1 cellular context compared by ENCODE assay signal in the genomic region with DNA sequence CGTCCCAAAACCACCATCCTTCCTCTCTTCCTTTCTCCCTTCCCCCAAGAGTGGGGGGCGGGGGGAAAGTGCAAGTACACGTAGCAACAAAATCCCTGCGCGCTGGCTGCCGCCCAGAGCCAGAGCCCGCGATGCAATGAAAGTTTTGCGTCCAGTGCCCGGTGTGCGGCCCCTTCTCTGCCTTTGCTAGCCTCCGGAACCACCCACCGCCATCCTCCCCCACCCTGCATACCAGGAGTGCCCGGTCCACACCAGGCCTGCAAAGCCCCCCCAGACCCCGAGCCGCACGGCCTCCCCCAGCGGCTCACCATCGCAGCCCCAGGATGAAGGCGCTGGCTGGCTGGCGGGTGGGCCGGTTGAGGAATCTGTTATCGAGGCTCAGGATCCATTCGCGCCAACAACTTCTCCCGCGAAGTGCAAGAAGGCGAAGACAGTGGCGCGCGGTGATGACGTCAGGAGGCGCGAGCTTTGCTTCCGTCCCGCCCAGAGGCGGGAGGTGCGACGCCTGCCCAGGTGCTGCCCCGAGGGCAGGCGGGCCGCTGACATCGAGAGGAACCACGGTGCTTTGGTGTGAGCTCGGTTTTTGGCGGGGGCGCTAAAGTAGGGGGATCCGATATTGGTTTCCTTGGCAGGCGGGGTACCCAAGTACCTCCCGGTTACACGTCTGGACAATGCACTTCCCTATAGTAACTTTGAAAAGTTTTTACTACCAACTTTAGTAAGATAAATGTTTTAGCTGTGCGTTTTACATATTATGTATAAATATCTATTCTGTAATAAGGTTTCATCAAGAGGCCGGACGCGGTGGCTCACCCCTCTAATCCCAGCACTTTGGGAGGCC.
TF ChIP-seq lines count a peak whose summit lies in the region.

A gene with protein sequence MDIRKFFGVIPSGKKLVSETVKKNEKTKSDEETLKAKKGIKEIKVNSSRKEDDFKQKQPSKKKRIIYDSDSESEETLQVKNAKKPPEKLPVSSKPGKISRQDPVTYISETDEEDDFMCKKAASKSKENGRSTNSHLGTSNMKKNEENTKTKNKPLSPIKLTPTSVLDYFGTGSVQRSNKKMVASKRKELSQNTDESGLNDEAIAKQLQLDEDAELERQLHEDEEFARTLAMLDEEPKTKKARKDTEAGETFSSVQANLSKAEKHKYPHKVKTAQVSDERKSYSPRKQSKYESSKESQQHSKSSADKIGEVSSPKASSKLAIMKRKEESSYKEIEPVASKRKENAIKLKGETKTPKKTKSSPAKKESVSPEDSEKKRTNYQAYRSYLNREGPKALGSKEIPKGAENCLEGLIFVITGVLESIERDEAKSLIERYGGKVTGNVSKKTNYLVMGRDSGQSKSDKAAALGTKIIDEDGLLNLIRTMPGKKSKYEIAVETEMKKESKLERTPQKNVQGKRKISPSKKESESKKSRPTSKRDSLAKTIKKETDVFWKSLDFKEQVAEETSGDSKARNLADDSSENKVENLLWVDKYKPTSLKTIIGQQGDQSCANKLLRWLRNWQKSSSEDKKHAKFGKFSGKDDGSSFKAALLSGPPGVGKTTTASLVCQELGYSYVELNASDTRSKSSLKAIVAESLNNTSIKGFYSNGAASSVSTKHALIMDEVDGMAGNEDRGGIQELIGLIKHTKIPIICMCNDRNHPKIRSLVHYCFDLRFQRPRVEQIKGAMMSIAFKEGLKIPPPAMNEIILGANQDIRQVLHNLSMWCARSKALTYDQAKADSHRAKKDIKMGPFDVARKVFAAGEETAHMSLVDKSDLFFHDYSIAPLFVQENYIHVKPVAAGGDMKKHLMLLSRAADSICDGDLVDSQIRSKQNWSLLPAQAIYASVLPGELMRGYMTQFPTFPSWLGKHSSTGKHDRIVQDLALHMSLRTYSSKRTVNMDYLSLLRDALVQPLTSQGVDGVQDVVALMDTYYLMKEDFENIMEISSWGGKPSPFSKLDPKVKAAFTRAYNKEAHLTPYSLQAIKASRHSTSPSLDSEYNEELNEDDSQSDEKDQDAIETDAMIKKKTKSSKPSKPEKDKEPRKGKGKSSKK (minus strand): TSS at position 432 of the 841 bp plus-strand sequence. CDS start 121 bp downstream, at position 311.

TF ChIP-seq in HepG2, 621 proteins besides CTCF, POLR2A, EP300 and RAD21 (continued from another document and continues in another):
- TF ChIP-seq, protein P1, sequence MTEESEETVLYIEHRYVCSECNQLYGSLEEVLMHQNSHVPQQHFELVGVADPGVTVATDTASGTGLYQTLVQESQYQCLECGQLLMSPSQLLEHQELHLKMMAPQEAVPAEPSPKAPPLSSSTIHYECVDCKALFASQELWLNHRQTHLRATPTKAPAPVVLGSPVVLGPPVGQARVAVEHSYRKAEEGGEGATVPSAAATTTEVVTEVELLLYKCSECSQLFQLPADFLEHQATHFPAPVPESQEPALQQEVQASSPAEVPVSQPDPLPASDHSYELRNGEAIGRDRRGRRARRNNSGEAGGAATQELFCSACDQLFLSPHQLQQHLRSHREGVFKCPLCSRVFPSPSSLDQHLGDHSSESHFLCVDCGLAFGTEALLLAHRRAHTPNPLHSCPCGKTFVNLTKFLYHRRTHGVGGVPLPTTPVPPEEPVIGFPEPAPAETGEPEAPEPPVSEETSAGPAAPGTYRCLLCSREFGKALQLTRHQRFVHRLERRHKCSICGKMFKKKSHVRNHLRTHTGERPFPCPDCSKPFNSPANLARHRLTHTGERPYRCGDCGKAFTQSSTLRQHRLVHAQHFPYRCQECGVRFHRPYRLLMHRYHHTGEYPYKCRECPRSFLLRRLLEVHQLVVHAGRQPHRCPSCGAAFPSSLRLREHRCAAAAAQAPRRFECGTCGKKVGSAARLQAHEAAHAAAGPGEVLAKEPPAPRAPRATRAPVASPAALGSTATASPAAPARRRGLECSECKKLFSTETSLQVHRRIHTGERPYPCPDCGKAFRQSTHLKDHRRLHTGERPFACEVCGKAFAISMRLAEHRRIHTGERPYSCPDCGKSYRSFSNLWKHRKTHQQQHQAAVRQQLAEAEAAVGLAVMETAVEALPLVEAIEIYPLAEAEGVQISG (CRISPR knock-in tag; IDR thresholded peaks at IDR 0.05): peak; percentile 92
- peak; percentile 61; the same call in 1 of the 2 replicates for TF ChIP-seq KLF13 (CRISPR knock-in tag; IDR thresholded peaks at IDR 0.05)
- TF ChIP-seq SMARCC2 (IDR thresholded peaks at IDR 0.05): no peak
- TF ChIP-seq HMG20A (CRISPR knock-in tag; IDR thresholded peaks at IDR 0.05; ENCODE audit: borderline replicate concordance): no peak
- no peak for TF ChIP-seq RORA (CRISPR knock-in tag; IDR thresholded peaks at IDR 0.05)
- TF ChIP-seq, protein P2, sequence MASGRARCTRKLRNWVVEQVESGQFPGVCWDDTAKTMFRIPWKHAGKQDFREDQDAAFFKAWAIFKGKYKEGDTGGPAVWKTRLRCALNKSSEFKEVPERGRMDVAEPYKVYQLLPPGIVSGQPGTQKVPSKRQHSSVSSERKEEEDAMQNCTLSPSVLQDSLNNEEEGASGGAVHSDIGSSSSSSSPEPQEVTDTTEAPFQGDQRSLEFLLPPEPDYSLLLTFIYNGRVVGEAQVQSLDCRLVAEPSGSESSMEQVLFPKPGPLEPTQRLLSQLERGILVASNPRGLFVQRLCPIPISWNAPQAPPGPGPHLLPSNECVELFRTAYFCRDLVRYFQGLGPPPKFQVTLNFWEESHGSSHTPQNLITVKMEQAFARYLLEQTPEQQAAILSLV (CRISPR knock-in tag; IDR thresholded peaks at IDR 0.05; ENCODE audit: borderline replicate concordance): peak; percentile 55; the same call in 1 of the 2 replicates
- TF ChIP-seq TOE1 (CRISPR knock-in tag; IDR thresholded peaks at IDR 0.05): no peak; the same call in 1 of the 2 replicates
- TF ChIP-seq ZNF24 (IDR thresholded peaks at IDR 0.05): no peak
- TF ChIP-seq STAT5B (CRISPR knock-in tag; IDR thresholded peaks at IDR 0.05): peak; percentile 65; the same call in 1 of the 2 replicates
- TF ChIP-seq ZNF605 (CRISPR knock-in tag; IDR thresholded peaks at IDR 0.05): peak; percentile 98
- peak; percentile 45; the same call in 1 of the 2 replicates for TF ChIP-seq ZNF235 (CRISPR knock-in tag; IDR thresholded peaks at IDR 0.05; ENCODE audit: borderline replicate concordance)
- TF ChIP-seq ZNF7 (CRISPR knock-in tag; IDR thresholded peaks at IDR 0.05): no peak
- TF ChIP-seq, protein P3, sequence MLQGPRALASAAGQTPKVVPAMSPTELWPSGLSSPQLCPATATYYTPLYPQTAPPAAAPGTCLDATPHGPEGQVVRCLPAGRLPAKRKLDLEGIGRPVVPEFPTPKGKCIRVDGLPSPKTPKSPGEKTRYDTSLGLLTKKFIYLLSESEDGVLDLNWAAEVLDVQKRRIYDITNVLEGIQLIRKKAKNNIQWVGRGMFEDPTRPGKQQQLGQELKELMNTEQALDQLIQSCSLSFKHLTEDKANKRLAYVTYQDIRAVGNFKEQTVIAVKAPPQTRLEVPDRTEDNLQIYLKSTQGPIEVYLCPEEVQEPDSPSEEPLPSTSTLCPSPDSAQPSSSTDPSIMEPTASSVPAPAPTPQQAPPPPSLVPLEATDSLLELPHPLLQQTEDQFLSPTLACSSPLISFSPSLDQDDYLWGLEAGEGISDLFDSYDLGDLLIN (CRISPR knock-in tag; IDR thresholded peaks at IDR 0.05; ENCODE audit: borderline replicate concordance): peak; percentile 99; the same call in 1 of the 2 replicates
- peak; percentile 65; the same call in 1 of the 2 replicates for TF ChIP-seq ZKSCAN5 (CRISPR knock-in tag; IDR thresholded peaks at IDR 0.05)
- no peak for TF ChIP-seq ZKSCAN1 (IDR thresholded peaks at IDR 0.05; ENCODE audit: low read length)
- TF ChIP-seq ZNF382 (CRISPR knock-in tag; IDR thresholded peaks at IDR 0.05; ENCODE audit: borderline replicate concordance): no peak
- peak; percentile 98 for TF ChIP-seq ZNF251 (CRISPR knock-in tag; IDR thresholded peaks at IDR 0.05)
- peak; percentile 68 for TF ChIP-seq ZNF121 (CRISPR knock-in tag; IDR thresholded peaks at IDR 0.05)
- TF ChIP-seq GZF1 (CRISPR knock-in tag; IDR thresholded peaks at IDR 0.05): peak; percentile 92; the same call in 1 of the 2 replicates
- peak; percentile 51; the same call in 1 of the 2 replicates for TF ChIP-seq ZNF354B (CRISPR knock-in tag; IDR thresholded peaks at IDR 0.05)
- no peak for TF ChIP-seq MBD4 (IDR thresholded peaks at IDR 0.05; ENCODE audit: borderline replicate concordance, low read length)
- TF ChIP-seq ZEB1 (IDR thresholded peaks at IDR 0.05; ENCODE audit: insufficient replicate concordance, low read depth): peak; percentile 91
- peak; percentile 79; the same call in 1 of the 2 replicates for TF ChIP-seq KLF12 (CRISPR knock-in tag; IDR thresholded peaks at IDR 0.05; ENCODE audit: borderline replicate concordance)
- TF ChIP-seq, protein P4, sequence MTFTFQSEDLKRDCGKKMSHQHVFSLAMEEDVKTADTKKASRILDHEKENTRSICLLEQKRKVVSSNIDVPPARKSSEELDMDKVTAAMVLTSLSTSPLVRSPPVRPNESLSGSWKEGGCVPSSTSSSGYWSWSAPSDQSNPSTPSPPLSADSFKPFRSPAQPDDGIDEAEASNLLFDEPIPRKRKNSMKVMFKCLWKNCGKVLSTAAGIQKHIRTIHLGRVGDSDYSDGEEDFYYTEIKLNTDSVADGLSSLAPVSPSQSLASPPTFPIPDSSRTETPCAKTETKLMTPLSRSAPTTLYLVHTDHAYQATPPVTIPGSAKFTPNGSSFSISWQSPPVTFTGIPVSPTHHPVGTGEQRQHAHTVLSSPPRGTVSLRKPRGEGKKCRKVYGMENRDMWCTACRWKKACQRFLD (CRISPR knock-in tag; IDR thresholded peaks at IDR 0.05; ENCODE audit: borderline replicate concordance): peak; percentile 98
- TF ChIP-seq CBX5 (CRISPR knock-in tag; IDR thresholded peaks at IDR 0.05; ENCODE audit: borderline replicate concordance): peak; percentile 89; the same call in 1 of the 2 replicates
- peak; percentile 24; the same call in 1 of the 2 replicates for TF ChIP-seq HNF4A (CRISPR knock-in tag; IDR thresholded peaks at IDR 0.05)
- TF ChIP-seq SYNCRIP (IDR thresholded peaks at IDR 0.05; ENCODE audit: insufficient read depth, low read depth, low read length): no peak
- peak; percentile 86; the same call in 1 of the 2 replicates for TF ChIP-seq FOXK1 (CRISPR knock-in tag; IDR thresholded peaks at IDR 0.05; ENCODE audit: borderline replicate concordance, low read depth)
- TF ChIP-seq TGIF2 (CRISPR knock-in tag; IDR thresholded peaks at IDR 0.05): peak; percentile 97
- no peak for TF ChIP-seq MAZ (IDR thresholded peaks at IDR 0.05; ENCODE audit: borderline replicate concordance, low read depth, low read length)
- TF ChIP-seq MAZ (CRISPR knock-in tag; IDR thresholded peaks at IDR 0.05; ENCODE audit: low read depth): peak; percentile 85
- TF ChIP-seq ARNT2 (CRISPR knock-in tag; IDR thresholded peaks at IDR 0.05; ENCODE audit: low read depth): peak; percentile 98
- TF ChIP-seq, protein P5, sequence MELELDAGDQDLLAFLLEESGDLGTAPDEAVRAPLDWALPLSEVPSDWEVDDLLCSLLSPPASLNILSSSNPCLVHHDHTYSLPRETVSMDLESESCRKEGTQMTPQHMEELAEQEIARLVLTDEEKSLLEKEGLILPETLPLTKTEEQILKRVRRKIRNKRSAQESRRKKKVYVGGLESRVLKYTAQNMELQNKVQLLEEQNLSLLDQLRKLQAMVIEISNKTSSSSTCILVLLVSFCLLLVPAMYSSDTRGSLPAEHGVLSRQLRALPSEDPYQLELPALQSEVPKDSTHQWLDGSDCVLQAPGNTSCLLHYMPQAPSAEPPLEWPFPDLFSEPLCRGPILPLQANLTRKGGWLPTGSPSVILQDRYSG (CRISPR knock-in tag; IDR thresholded peaks at IDR 0.05): no peak; the same call in 1 of the 2 replicates
- no peak; the same call in 1 of the 2 replicates for TF ChIP-seq NFIC (IDR thresholded peaks at IDR 0.05; ENCODE audit: low read length)
- peak; percentile 52; the same call in 1 of the 2 replicates for TF ChIP-seq ZNF724P (CRISPR knock-in tag; IDR thresholded peaks at IDR 0.05; ENCODE audit: borderline replicate concordance)
- TF ChIP-seq RCOR2 (CRISPR knock-in tag; IDR thresholded peaks at IDR 0.05): no peak
- peak; percentile 79 for TF ChIP-seq SALL2 (CRISPR knock-in tag; IDR thresholded peaks at IDR 0.05)
- TF ChIP-seq DMAP1 (CRISPR knock-in tag; IDR thresholded peaks at IDR 0.05): peak; percentile 90
- TF ChIP-seq SMARCE1 (IDR thresholded peaks at IDR 0.05; ENCODE audit: borderline replicate concordance): no peak
- no peak for TF ChIP-seq NR2F1 (CRISPR knock-in tag; IDR thresholded peaks at IDR 0.05)
- peak; percentile 95 for TF ChIP-seq ZNF773 (CRISPR knock-in tag; IDR thresholded peaks at IDR 0.05; ENCODE audit: borderline replicate concordance)
- TF ChIP-seq, protein P6, sequence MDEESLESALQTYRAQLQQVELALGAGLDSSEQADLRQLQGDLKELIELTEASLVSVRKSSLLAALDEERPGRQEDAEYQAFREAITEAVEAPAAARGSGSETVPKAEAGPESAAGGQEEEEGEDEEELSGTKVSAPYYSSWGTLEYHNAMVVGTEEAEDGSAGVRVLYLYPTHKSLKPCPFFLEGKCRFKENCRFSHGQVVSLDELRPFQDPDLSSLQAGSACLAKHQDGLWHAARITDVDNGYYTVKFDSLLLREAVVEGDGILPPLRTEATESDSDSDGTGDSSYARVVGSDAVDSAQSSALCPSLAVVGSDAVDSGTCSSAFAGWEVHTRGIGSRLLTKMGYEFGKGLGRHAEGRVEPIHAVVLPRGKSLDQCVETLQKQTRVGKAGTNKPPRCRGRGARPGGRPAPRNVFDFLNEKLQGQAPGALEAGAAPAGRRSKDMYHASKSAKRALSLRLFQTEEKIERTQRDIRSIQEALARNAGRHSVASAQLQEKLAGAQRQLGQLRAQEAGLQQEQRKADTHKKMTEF (CRISPR knock-in tag; IDR thresholded peaks at IDR 0.05): peak; percentile 97
- TF ChIP-seq TOPORS (CRISPR knock-in tag; IDR thresholded peaks at IDR 0.05): peak; percentile 98
- TF ChIP-seq GABPB1 (CRISPR knock-in tag; IDR thresholded peaks at IDR 0.05): peak; percentile 95
- TF ChIP-seq PTBP1 (IDR thresholded peaks at IDR 0.05; ENCODE audit: low read depth, low read length, poor library complexity, severe bottlenecking): no peak
- TF ChIP-seq ZMAT3 (CRISPR knock-in tag; conservative IDR thresholded peaks at IDR 0.05): peak; percentile 99
- no peak for TF ChIP-seq ZNF20 (CRISPR knock-in tag; IDR thresholded peaks at IDR 0.05)
- TF ChIP-seq CBX1 (IDR thresholded peaks at IDR 0.05; ENCODE audit: low read depth): peak; percentile 96
- peak; percentile 62 for TF ChIP-seq AGO1 (IDR thresholded peaks at IDR 0.05; ENCODE audit: low read depth, low read length, poor library complexity, severe bottlenecking)
- TF ChIP-seq ATF1 (CRISPR knock-in tag; IDR thresholded peaks at IDR 0.05): peak; percentile 98
- TF ChIP-seq, protein P7, sequence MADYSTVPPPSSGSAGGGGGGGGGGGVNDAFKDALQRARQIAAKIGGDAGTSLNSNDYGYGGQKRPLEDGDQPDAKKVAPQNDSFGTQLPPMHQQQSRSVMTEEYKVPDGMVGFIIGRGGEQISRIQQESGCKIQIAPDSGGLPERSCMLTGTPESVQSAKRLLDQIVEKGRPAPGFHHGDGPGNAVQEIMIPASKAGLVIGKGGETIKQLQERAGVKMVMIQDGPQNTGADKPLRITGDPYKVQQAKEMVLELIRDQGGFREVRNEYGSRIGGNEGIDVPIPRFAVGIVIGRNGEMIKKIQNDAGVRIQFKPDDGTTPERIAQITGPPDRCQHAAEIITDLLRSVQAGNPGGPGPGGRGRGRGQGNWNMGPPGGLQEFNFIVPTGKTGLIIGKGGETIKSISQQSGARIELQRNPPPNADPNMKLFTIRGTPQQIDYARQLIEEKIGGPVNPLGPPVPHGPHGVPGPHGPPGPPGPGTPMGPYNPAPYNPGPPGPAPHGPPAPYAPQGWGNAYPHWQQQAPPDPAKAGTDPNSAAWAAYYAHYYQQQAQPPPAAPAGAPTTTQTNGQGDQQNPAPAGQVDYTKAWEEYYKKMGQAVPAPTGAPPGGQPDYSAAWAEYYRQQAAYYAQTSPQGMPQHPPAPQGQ (CRISPR knock-in tag; IDR thresholded peaks at IDR 0.05; ENCODE audit: borderline replicate concordance): no peak
- TF ChIP-seq HHEX (CRISPR knock-in tag; IDR thresholded peaks at IDR 0.05): 0 out of 2 replicates have a peak, but pooled peaks have one; percentile 19
